1 cellular context compared by ENCODE assay signal in genomic region chr16:68509381-68509780, GRCh38.
TF ChIP-seq lines count a peak whose summit lies in the region.

No MANE protein-coding gene starts in this region.

TF ChIP-seq in H1, 55 proteins besides CTCF, POLR2A, EP300 and RAD21:
- TF ChIP-seq TAF7 (optimal IDR thresholded peaks at IDR 0.05; ENCODE audit: borderline replicate concordance, low read depth, low read length) (no peak), E2F6 (IDR thresholded peaks at IDR 0.05) (no peak), KDM5A (IDR thresholded peaks at IDR 0.05; ENCODE audit: low read length) (no peak), CHD2 (IDR thresholded peaks at IDR 0.05; ENCODE audit: low read length) (no peak), ZNF274 (IDR thresholded peaks at IDR 0.05; ENCODE audit: borderline replicate concordance, extremely low read depth, low read length) (no peak), NANOG (IDR thresholded peaks at IDR 0.05; ENCODE audit: insufficient read depth, low read depth, low read length, poor library complexity, severe bottlenecking) (no peak)
TF ChIP-seq in H1: peak in this region for 0.
